ENCODE assay signal across 22 cellular contexts in the genomic region with DNA sequence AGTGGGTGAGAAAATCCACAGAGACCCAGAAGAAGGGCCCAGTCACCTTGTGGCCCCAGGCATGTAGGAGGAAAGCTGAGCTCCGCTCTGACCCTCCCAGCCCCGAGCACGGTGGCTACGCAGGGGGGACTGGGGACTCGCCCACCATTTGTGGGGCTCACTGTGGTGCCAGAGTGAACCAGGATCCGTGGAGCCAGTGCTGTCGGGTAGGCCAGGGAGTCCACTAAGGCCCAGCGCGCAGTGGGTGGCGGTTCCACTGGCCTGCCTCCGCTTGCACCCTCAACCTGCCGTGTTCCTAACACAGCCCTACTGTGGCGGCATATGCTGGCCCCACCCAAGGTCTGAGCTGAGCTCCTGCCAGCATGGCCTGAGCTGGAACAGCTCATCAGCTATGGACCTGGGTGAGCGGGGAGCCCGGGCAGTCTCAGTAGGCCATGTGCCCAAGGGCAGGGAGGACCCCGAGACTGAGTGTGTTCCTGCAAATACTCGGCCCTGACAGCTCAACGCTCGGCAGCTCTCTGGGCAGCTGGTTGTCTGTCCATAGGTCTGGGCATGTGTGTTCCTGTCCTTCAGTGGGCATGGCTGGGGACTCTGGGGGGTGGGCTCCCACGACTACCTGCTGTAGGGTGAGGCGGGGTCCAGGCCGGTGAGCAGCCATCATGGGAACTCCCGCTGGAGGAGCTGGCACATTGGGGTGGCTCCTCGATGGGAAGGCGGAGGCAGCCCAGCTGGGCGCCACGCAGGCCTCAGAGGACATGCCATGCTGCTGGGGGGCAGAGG.
"Had no signal": no experiment of that assay in that cellular context is flagged by ENCODE, and none has a peak within 500 bp of the region (broad histone marks: within the 10 kb centered on the region; RNA-seq: fewer than 3 reads in every experiment).

No MANE protein-coding gene starts in this region.

- H3K27me3 ChIP-seq: esophagus squamous epithelium, left lung, right lobe of liver, tibial nerve, upper lobe of left lung had no signal

- ATAC-seq: left lung; natural killer cell; stimulated activated naive B cell treated with anti-CD40 and anti-IgM and Interleukin-4, amounts not matched to agents 10 μg/mL and 1 μg/mL and 100 μg/mL, for 72 hours had no signal

- H3K36me3 ChIP-seq: prostate gland, thoracic aorta had no signal

- FAIRE-seq: endometrium, keratinocyte, small intestine, urothelium cell line had no signal

- H3K4me1 ChIP-seq: prostate gland had no signal

- H3K27ac ChIP-seq: coronary artery, esophagus squamous epithelium, left lung, prostate gland, right lobe of liver, thoracic aorta, tibial nerve, upper lobe of left lung had no signal

- DNase-seq: dermis blood vessel endothelial cell; effector memory CD4-positive, alpha-beta T cell; erythroblast; esophagus squamous epithelium; foreskin melanocyte; head of caudate nucleus; natural killer cell; small intestine; stimulated activated CD4-positive, alpha-beta T cell treated with anti-CD3 and anti-CD28 coated beads, Interleukin-15, amount 100 ng/mL, for 24 hours; stimulated activated CD4-positive, alpha-beta T cell treated with anti-CD3 and anti-CD28 coated beads, Interleukin-2, amount 100 ng/mL, for 48 hours; stimulated activated naive B cell treated with anti-CD40 and anti-IgM and Interleukin-4, amounts not matched to agents 10 μg/mL and 1 μg/mL and 100 μg/mL, for 72 hours had no signal

- H3K9me3 ChIP-seq: esophagus squamous epithelium, left lung, prostate gland, right lobe of liver, thoracic aorta, tibial nerve, upper lobe of left lung had no signal

- H3K4me3 ChIP-seq: coronary artery, esophagus squamous epithelium, left lung, lung, prostate gland, right lobe of liver, thoracic aorta, tibial nerve, upper lobe of left lung had no signal
